ENCODE assay signal across 8 cellular contexts in genomic region chr5:102223542-102224444, GRCh38.
DNase-seq lines count a peak whose midpoint lies in the region; ATAC-seq, FAIRE-seq and TF ChIP-seq lines count a peak whose summit lies in the region.

No MANE protein-coding gene starts in this region.

- H3K4me3 ChIP-seq in Peyer's patch (no peak overlapping the region), tibial nerve (no peak overlapping the region)

- TF ChIP-seq EP300 in tibial nerve (IDR thresholded peaks at IDR 0.05), result no peak

- peak; percentile 19 for FAIRE-seq in frontal cortex (lab: Jason Lieb, UNC)

- 82 to 83% methylated on average over 5 of the region's 5 CpGs for WGBS in tibial nerve, 2 donors

- H3K4me1 ChIP-seq in Peyer's patch, result no peaks in the 10 kb centered on the region
- no peaks in the 10 kb centered on the region for H3K4me1 ChIP-seq in tibial nerve

- TF ChIP-seq POLR2A in Peyer's patch (IDR thresholded peaks at IDR 0.05) (no peak), tibial nerve (IDR thresholded peaks at IDR 0.05) (no peak)

- no peak overlapping the region for H3K27ac ChIP-seq in Peyer's patch
- no peak overlapping the region for H3K27ac ChIP-seq in tibial nerve

- TF ChIP-seq CTCF in AG09319 (IDR thresholded peaks at IDR 0.05; ENCODE audit: low read depth, low read length), result peak; percentile 9; the same call in 1 of the 2 replicates
- TF ChIP-seq CTCF in Peyer's patch (IDR thresholded peaks at IDR 0.05), result peak; percentile 11 to 68 (median 58)
- peak in 1 of 5 experiments; percentile 51 for TF ChIP-seq CTCF in tibial nerve (IDR thresholded peaks at IDR 0.05)

- H3K36me3 ChIP-seq in Peyer's patch (no peaks in the 10 kb centered on the region), tibial nerve (no peaks in the 10 kb centered on the region)

- no peak for DNase-seq in AG09319 (ENCODE audit: extremely low read depth, low read depth)
- no peak for DNase-seq in Peyer's patch
- DNase-seq in frontal cortex (ENCODE audit: low spot score in 2 of 2), result no peak
- no peak for DNase-seq in HCEC 1CT
- DNase-seq in middle frontal gyrus (ENCODE audit: extremely low spot score, low spot score), result no peak
- DNase-seq in tibial nerve (ENCODE audit: low spot score in 2 of 2), result no peak

- H3K27me3 ChIP-seq in Peyer's patch (no peaks in the 10 kb centered on the region), tibial nerve (no peaks in the 10 kb centered on the region)

- ATAC-seq in GM18498 (IDR thresholded peaks at IDR 0.05; ENCODE audit: unreplicated experiment), result peak; percentile 60
- peak; percentile 44 for ATAC-seq in HG03469 (IDR thresholded peaks at IDR 0.05; ENCODE audit: unreplicated experiment)

- H3K9me3 ChIP-seq in Peyer's patch, result no peaks in the 10 kb centered on the region
- peaks cover 0 to 25% (median 0%) of the 10 kb centered on the region in 4 donors for H3K9me3 ChIP-seq in tibial nerve
